28 cellular contexts compared by ENCODE assay signal in the genomic region with DNA sequence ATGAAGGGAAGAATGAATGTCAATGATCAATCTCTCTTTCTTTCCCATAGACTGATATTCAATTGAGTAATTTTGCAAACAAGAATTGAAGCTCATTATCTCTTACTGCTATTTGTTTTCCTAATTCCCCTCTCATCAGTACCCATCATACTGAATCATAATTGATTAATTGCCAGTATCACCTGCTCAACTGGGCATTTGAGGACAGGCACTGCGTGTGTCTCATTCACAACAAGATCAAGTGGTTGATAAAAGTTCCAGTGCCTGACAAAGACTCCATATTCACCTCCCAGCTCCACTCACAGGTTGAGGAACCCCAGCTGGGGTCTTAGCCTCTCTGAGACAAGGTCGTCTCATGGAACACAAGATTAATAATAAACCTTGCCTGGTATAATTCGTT.
"Had no signal": no experiment of that assay in that cellular context is flagged by ENCODE, and none has a peak within 500 bp of the region (broad histone marks: within the 10 kb centered on the region; RNA-seq: fewer than 3 reads in every experiment).

No MANE protein-coding gene starts in this region.

- H3K36me3 ChIP-seq: colonic mucosa, esophagus muscularis mucosa, esophagus squamous epithelium, gastrocnemius medialis, gastroesophageal sphincter, heart left ventricle, heart right ventricle had no signal

- H3K27me3 ChIP-seq: colonic mucosa, esophagus muscularis mucosa, esophagus squamous epithelium, foreskin keratinocyte, gastrocnemius medialis, heart left ventricle had no signal

- H3K27ac ChIP-seq: colonic mucosa, coronary artery, epithelial cell of prostate, esophagus muscularis mucosa, esophagus squamous epithelium, foreskin keratinocyte, gastrocnemius medialis, gastroesophageal sphincter, heart left ventricle, heart right ventricle had no signal

- FAIRE-seq: colon, endometrium, endothelial cell of umbilical vein, frontal cortex had no signal

- H3K4me1 ChIP-seq: colonic mucosa, esophagus muscularis mucosa, esophagus squamous epithelium, foreskin keratinocyte, gastrocnemius medialis, gastroesophageal sphincter, heart left ventricle, heart right ventricle had no signal

- H3K4me3 ChIP-seq: colonic mucosa, coronary artery, dorsolateral prefrontal cortex, esophagus muscularis mucosa, esophagus squamous epithelium, gastrocnemius medialis, gastroesophageal sphincter, heart left ventricle, heart right ventricle had no signal

- H3K9me3 ChIP-seq: colonic mucosa, gastrocnemius medialis had no signal

- ATAC-seq: effector memory CD8-positive, alpha-beta T cell; esophagus mucosa; foreskin keratinocyte; gastrocnemius medialis; gastroesophageal sphincter; heart left ventricle; heart right ventricle had no signal

- DNase-seq: colonic mucosa; cortex of kidney; dermis blood vessel endothelial cell; dorsolateral prefrontal cortex; effector CD4-positive, alpha-beta T cell; effector CD8-positive, alpha-beta T cell; effector memory CD4-positive, alpha-beta T cell; effector memory CD8-positive, alpha-beta T cell; endodermal cell; erythroblast; esophagus squamous epithelium; foreskin fibroblast; foreskin keratinocyte; foreskin melanocyte; gastrocnemius medialis; glutamatergic neuron; head of caudate nucleus; heart left ventricle; heart right ventricle had no signal
